In genomic region chr12:42809226-42809625, GRCh38 we compare ENCODE assay signal across 1 cellular context.
A peak's percentile ranks its signal among the peaks of the same experiment; 100 is the strongest.
TF ChIP-seq lines count a peak whose summit lies in the region.

No MANE protein-coding gene starts in this region.

TF ChIP-seq in IMR-90, 13 proteins besides CTCF, POLR2A, EP300 and RAD21:
- TF ChIP-seq, protein P1, sequence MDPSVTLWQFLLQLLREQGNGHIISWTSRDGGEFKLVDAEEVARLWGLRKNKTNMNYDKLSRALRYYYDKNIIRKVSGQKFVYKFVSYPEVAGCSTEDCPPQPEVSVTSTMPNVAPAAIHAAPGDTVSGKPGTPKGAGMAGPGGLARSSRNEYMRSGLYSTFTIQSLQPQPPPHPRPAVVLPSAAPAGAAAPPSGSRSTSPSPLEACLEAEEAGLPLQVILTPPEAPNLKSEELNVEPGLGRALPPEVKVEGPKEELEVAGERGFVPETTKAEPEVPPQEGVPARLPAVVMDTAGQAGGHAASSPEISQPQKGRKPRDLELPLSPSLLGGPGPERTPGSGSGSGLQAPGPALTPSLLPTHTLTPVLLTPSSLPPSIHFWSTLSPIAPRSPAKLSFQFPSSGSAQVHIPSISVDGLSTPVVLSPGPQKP (IDR thresholded peaks at IDR 0.05; ENCODE audit: borderline replicate concordance, low read depth, low read length): no peak
- no peak for TF ChIP-seq RFX5 (IDR thresholded peaks at IDR 0.05; ENCODE audit: low read depth, low read length)
- no peak for TF ChIP-seq SMC3 (IDR thresholded peaks at IDR 0.05; ENCODE audit: low read depth, low read length)
- no peak for TF ChIP-seq USF2 (IDR thresholded peaks at IDR 0.05; ENCODE audit: low read depth, low read length)
- TF ChIP-seq CEBPB (IDR thresholded peaks at IDR 0.05; ENCODE audit: low read depth, low read length): 0 out of 2 replicates have a peak, but pooled peaks have one; percentile 2
TF ChIP-seq in IMR-90: peak in this region for 1.
